In the genomic region with DNA sequence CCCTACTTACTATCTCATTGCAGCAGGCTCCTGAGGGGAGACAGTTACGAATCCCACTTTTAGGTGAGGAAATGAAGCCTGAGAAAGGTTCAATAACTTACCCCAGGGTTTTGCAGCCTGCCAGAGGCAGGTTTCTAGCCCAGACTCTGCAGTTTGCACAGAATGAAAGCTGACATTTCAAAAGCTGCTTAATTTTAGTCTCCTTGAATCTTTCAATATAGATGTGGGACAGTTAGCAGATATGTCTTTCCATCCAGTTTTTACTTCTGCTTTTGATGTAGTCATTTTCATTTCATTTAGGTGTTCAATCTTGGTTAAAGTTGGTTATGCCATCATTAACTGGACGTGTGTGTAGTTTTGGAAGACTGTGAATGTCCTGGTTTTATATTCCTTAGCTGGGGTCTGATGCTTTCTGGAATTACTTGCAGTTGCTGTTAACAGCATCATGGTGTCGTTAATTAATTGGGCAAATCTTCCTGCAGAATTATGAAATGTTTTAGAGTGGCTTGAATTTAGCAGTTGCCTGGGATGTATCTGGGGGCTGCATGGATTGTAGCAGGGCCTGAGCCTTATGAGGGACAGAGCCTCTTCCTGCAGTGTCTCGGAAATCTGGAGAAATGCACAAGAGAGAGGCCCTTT, we compare ENCODE assay signal across 13 cellular contexts.
A peak's percentile ranks its signal among the peaks of the same experiment; 100 is the strongest.
DNase-seq lines count a peak whose midpoint lies in the region; ATAC-seq and TF ChIP-seq lines count a peak whose summit lies in the region.
"Had no signal": no experiment of that assay in that cellular context is flagged by ENCODE, and none has a peak within 500 bp of the region (broad histone marks: within the 10 kb centered on the region; RNA-seq: fewer than 3 reads in every experiment).

No MANE protein-coding gene starts in this region.

- peak overlapping the region; percentile 38 for H4K91ac ChIP-seq in IMR-90 (ENCODE audit: insufficient read depth, low read depth, low read length)

- H3K27me3 ChIP-seq in IMR-90 (ENCODE audit: control insufficient read depth, insufficient read depth, low read length) (no peaks in the 10 kb centered on the region), rectal smooth muscle tissue (ENCODE audit: control insufficient read depth, insufficient read depth, low read length) (no peaks in the 10 kb centered on the region)
- H3K27me3 ChIP-seq: MG63, neutrophil had no signal

- H4K20me1 ChIP-seq in IMR-90 (ENCODE audit: insufficient read depth, low read length): no peaks in the 10 kb centered on the region; the same call in 1 of the 2 replicates

- POLR2A ChIA-PET in IMR-90 (lab: Charles Lee; ENCODE audit: unreplicated experiment): no interaction called here

- no peak for TF ChIP-seq POLR2A in IMR-90 (IDR thresholded peaks at IDR 0.05; ENCODE audit: low read depth, low read length)

- H3K36me3 ChIP-seq in IMR-90 (ENCODE audit: control insufficient read depth, insufficient read depth, low read length) (peaks cover 17% of the 10 kb centered on the region), rectal smooth muscle tissue (ENCODE audit: control insufficient read depth, insufficient read depth, low read length) (peaks cover 4% of the 10 kb centered on the region)
- H3K36me3 ChIP-seq: neutrophil had no signal

- H3K4me2 ChIP-seq in IMR-90 (ENCODE audit: low read depth, low read length): peak overlapping the region; percentile 38; the same call in 1 of the 2 replicates

- 0 out of 2 replicates have a peak overlapping the region, but pooled peaks have one; percentile 9 for H3K9ac ChIP-seq in IMR-90 (ENCODE audit: low read depth, low read length)
- no peak overlapping the region for H3K9ac ChIP-seq in rectal smooth muscle tissue (ENCODE audit: low read length)

- peak overlapping the region; percentile 78 for H3K14ac ChIP-seq in IMR-90 (replicated peaks; ENCODE audit: low read depth, low read length)

- TF ChIP-seq CTCF in IMR-90 (conservative IDR thresholded peaks at IDR 0.05; ENCODE audit: low read depth, low read length): no peak

- H2BK20ac ChIP-seq in IMR-90 (ENCODE audit: low read depth, low read length): peak overlapping the region; percentile 57

- 100% methylated on average over 1 of the region's 4 CpGs; no CpG with 5 or more reads in 1 of the 2 experiments for WGBS in IMR-90 (ENCODE audit: extremely low coverage in 2 of 2, insufficient read length in 1 of 2), 2 experiments

- H2AFZ ChIP-seq in IMR-90 (replicated peaks; ENCODE audit: low read length, poor library complexity): no peak overlapping the region

- peak overlapping the region; percentile 84 for H3K18ac ChIP-seq in IMR-90 (ENCODE audit: low read depth, low read length)

- H3K79me1 ChIP-seq in IMR-90 (ENCODE audit: low read depth in 1 of 2, low read length in 2 of 2): peaks cover 47 to 68% of the 10 kb centered on the region in 2 experiments

- H3K4me3 ChIP-seq in IMR-90 (ENCODE audit: insufficient read depth, low read depth, low read length) (no peak overlapping the region), rectal smooth muscle tissue (ENCODE audit: low read length) (peak overlapping the region; percentile 15)
- H3K4me3 ChIP-seq: MG63 had no signal

- BruUV-seq in IMR-90 (replicated peaks; lab: Mats Ljungman, UMichigan): no TSS peak

- no peak overlapping the region for H3K56ac ChIP-seq in IMR-90 (ENCODE audit: extremely low read depth, insufficient read depth, low read length)

- peak overlapping the region; percentile 25; the same call in 1 of the 2 replicates for H3K27ac ChIP-seq in IMR-90 (ENCODE audit: insufficient read depth, low read length)
- H3K27ac ChIP-seq in cingulate gyrus (ENCODE audit: low read depth, low read length): peak overlapping the region; percentile 33
- H3K27ac ChIP-seq in rectal smooth muscle tissue (ENCODE audit: low read depth, low read length): peak overlapping the region; percentile 55
- H3K27ac ChIP-seq: C4-2B, neutrophil, RWPE1 had no signal

- peak overlapping the region in 1 of 2 experiments; percentile 46; a peak in 1 of 4 replicates for H4K8ac ChIP-seq in IMR-90 (ENCODE audit: low read depth in 2 of 2, low read length in 2 of 2)

- H3K4me1 ChIP-seq in IMR-90 (ENCODE audit: control insufficient read depth, insufficient read depth, low read length) (peaks cover 24% of the 10 kb centered on the region), rectal smooth muscle tissue (ENCODE audit: control insufficient read depth, insufficient read depth, low read length) (peaks cover 14% of the 10 kb centered on the region)

- H2AK9ac ChIP-seq in IMR-90 (replicated peaks; ENCODE audit: low read depth, low read length, poor library complexity): no peak overlapping the region

- dilution Hi-C loops in IMR-90 (cut with HindIII; ENCODE audit: low sequenced_read_pairs, unreplicated experiment): no loop called here

- intact Hi-C loops in IMR-90 (cut with micrococcal nuclease): no loop called here

- ATAC-seq in IMR-90 (ENCODE audit: low read depth) (no peak), GM21515 (IDR thresholded peaks at IDR 0.05; ENCODE audit: unreplicated experiment) (no peak), GM19455 (IDR thresholded peaks at IDR 0.05; ENCODE audit: unreplicated experiment) (no peak)

- 0 out of 2 replicates have a peak overlapping the region, but pooled peaks have one; percentile 29 for H2AK5ac ChIP-seq in IMR-90 (ENCODE audit: low read depth, low read length)

- DNase-seq in G401 (ENCODE audit: low spot score) (peak; percentile 61), IMR-90 (no peak), SHP77 (lab: John Stamatoyannopoulos, UW) (no peak), NCI-H2081 (lab: John Stamatoyannopoulos, UW) (no peak)
- DNase-seq: GDM1, MG63 had no signal

- no peaks in the 10 kb centered on the region for H3K9me3 ChIP-seq in IMR-90 (ENCODE audit: control insufficient read depth, insufficient read depth, low read length)
- H3K9me3 ChIP-seq: MG63, neutrophil had no signal

- peak overlapping the region; percentile 75; the same call in 1 of the 2 replicates for H3K23ac ChIP-seq in IMR-90 (ENCODE audit: low read depth, low read length)

- H3K4ac ChIP-seq in IMR-90 (ENCODE audit: low read depth, low read length): peak overlapping the region; percentile 69

- H3K9me1 ChIP-seq in IMR-90 (ENCODE audit: insufficient read depth, low read length): peaks cover 38% of the 10 kb centered on the region

- CTCF ChIA-PET in IMR-90 (lab: Yijun Ruan, JAX): no interaction called here

- peak overlapping the region; percentile 40 for H2BK5ac ChIP-seq in IMR-90 (ENCODE audit: low read depth, low read length, poor library complexity, severe bottlenecking)

- peak overlapping the region; percentile 59 for H4K5ac ChIP-seq in IMR-90 (ENCODE audit: low read depth, low read length)

- in situ Hi-C loops in G401 (cut with HindIII; ENCODE audit: low sequenced_read_pairs): no loop called here
- in situ Hi-C loops in IMR-90 (cut with MboI; ENCODE audit: low sequenced_read_pairs): no loop called here

- H2BK15ac ChIP-seq in IMR-90 (ENCODE audit: low read depth, low read length): peak overlapping the region; percentile 7; the same call in 1 of the 3 replicates

- no peak for TF ChIP-seq RAD21 in IMR-90 (IDR thresholded peaks at IDR 0.05; ENCODE audit: low read length)

- peak overlapping the region; percentile 76 for H2BK120ac ChIP-seq in IMR-90 (ENCODE audit: low read depth, low read length)

TF ChIP-seq in IMR-90, 13 proteins besides CTCF, POLR2A, EP300 and RAD21:
- no peak for TF ChIP-seq FOS (IDR thresholded peaks at IDR 0.05; ENCODE audit: low read depth, low read length)
- TF ChIP-seq, protein P1, sequence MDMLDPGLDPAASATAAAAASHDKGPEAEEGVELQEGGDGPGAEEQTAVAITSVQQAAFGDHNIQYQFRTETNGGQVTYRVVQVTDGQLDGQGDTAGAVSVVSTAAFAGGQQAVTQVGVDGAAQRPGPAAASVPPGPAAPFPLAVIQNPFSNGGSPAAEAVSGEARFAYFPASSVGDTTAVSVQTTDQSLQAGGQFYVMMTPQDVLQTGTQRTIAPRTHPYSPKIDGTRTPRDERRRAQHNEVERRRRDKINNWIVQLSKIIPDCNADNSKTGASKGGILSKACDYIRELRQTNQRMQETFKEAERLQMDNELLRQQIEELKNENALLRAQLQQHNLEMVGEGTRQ (IDR thresholded peaks at IDR 0.05; ENCODE audit: low read depth, low read length): no peak
- TF ChIP-seq SMC3 (IDR thresholded peaks at IDR 0.05; ENCODE audit: low read depth, low read length): no peak
- TF ChIP-seq, protein P2, sequence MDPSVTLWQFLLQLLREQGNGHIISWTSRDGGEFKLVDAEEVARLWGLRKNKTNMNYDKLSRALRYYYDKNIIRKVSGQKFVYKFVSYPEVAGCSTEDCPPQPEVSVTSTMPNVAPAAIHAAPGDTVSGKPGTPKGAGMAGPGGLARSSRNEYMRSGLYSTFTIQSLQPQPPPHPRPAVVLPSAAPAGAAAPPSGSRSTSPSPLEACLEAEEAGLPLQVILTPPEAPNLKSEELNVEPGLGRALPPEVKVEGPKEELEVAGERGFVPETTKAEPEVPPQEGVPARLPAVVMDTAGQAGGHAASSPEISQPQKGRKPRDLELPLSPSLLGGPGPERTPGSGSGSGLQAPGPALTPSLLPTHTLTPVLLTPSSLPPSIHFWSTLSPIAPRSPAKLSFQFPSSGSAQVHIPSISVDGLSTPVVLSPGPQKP (IDR thresholded peaks at IDR 0.05; ENCODE audit: borderline replicate concordance, low read depth, low read length): no peak
- no peak for TF ChIP-seq NFE2L2 (IDR thresholded peaks at IDR 0.05; ENCODE audit: low read depth, low read length)
- no peak for TF ChIP-seq CEBPB (IDR thresholded peaks at IDR 0.05; ENCODE audit: low read depth, low read length)
- no peak for TF ChIP-seq MXI1 (IDR thresholded peaks at IDR 0.05; ENCODE audit: borderline replicate concordance, low read depth, low read length)
- TF ChIP-seq RCOR1 (IDR thresholded peaks at IDR 0.05; ENCODE audit: insufficient replicate concordance, low read length): no peak
- no peak for TF ChIP-seq MAZ (IDR thresholded peaks at IDR 0.05; ENCODE audit: borderline replicate concordance, low read depth, low read length)
- TF ChIP-seq RFX5 (IDR thresholded peaks at IDR 0.05; ENCODE audit: low read depth, low read length): no peak
- no peak for TF ChIP-seq CHD1 (IDR thresholded peaks at IDR 0.05; ENCODE audit: low read depth, low read length)
- TF ChIP-seq BHLHE40 (IDR thresholded peaks at IDR 0.05; ENCODE audit: low read depth, low read length): no peak
- no peak for TF ChIP-seq MAFK (IDR thresholded peaks at IDR 0.05; ENCODE audit: low read depth, low read length)
